8 cellular contexts compared by ENCODE assay signal in the genomic region with DNA sequence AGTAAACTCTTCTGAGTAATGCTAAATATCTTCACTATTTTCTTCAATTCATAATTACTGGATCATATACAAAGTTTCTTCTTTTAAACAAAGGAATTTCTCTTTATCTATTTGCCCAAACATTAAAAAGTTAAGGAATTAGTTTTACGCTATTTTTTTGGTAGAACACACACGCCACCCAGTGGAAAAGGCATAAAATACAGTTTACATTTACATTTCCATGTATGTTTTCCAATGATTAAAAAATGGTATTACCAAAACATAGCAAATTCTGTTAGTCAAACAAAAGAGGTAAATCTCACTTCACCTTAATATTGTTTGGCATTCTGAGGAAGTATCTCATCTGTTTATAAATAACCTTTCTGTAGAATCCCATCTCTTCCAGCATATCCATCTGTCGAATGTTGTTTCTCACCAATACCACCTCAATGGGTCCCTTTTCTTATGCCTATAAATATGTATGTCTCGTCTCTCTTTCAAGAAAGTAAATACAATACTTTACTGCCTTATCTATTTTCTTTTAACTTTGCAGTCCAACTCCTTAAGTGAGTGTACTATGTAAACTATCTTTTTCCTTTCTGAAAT. TPM values are rescaled to one million over a fixed set of nuclear protein-coding genes. Genes with fewer than 3 reads are reported as not detected.
A peak's percentile ranks its signal among the peaks of the same experiment; 100 is the strongest.
DNase-seq lines count a peak whose midpoint lies in the region; FAIRE-seq and TF ChIP-seq lines count a peak whose summit lies in the region.

No MANE protein-coding gene starts in this region.

- H3K27ac Mint-ChIP-seq in activated naive CD4-positive, alpha-beta T cell treated with anti-CD3 and anti-CD28 coated beads, Interleukin-2, amount 10 ng/mL, durations not matched to agents 7 days and 5 days: no peak overlapping the region
- no peak overlapping the region for H3K27ac Mint-ChIP-seq in T-helper 2 cell treated with Interferon-gamma antibody and Interleukin-4, amounts not matched to agents 5 μg/mL and 100 μg/mL, for 36 hours

- CTCF ChIA-PET in activated naive CD4-positive, alpha-beta T cell treated with anti-CD3 and anti-CD28 coated beads, Interleukin-2, amount 10 ng/mL, durations not matched to agents 7 days and 5 days (lab: Charles Lee): interaction anchor here (0.6 to 2.7 kb wide), 4 partner anchors 71 to 1138 kb away, joined by 3 to 23 read pairs (median 4); no protein-coding TSS in a partner anchor

- H3K36me3 ChIP-seq in adrenal gland (replicated peaks in 1 of 2) (no peaks in the 10 kb centered on the region), kidney (ENCODE audit: control insufficient read depth in 1 of 2, insufficient read depth in 2 of 2, low read length in 2 of 2) (no peaks in the 10 kb centered on the region)

- no peaks in the 10 kb centered on the region for H3K27me3 ChIP-seq in adrenal gland

- H3K4me1 Mint-ChIP-seq in activated naive CD4-positive, alpha-beta T cell treated with anti-CD3 and anti-CD28 coated beads, Interleukin-2, amount 10 ng/mL, durations not matched to agents 7 days and 5 days: peaks cover 4% of the 10 kb centered on the region
- peaks cover 6% of the 10 kb centered on the region for H3K4me1 Mint-ChIP-seq in T-helper 2 cell treated with Interferon-gamma antibody and Interleukin-4, amounts not matched to agents 5 μg/mL and 100 μg/mL, for 36 hours (ENCODE audit: low read depth)

- 18 to 27% (median 24%) methylated on average over 4 of the region's 4 CpGs for WGBS in adrenal gland, 4 donors

- peak; percentile 98 for FAIRE-seq in kidney (lab: Jason Lieb, UNC)

- no peak for TF ChIP-seq POLR2A in adrenal gland (IDR thresholded peaks at IDR 0.05)

- TF ChIP-seq CTCF in adrenal gland (IDR thresholded peaks at IDR 0.05) (peak; percentile 58 to 86 (median 74)), kidney (IDR thresholded peaks at IDR 0.05; ENCODE audit: borderline replicate concordance, extremely low read depth, insufficient read depth) (peak; percentile 74)

- no peak overlapping the region for H3K4me3 Mint-ChIP-seq in activated naive CD4-positive, alpha-beta T cell treated with anti-CD3 and anti-CD28 coated beads, Interleukin-2, amount 10 ng/mL, durations not matched to agents 7 days and 5 days
- H3K4me3 Mint-ChIP-seq in T-helper 2 cell treated with Interferon-gamma antibody and Interleukin-4, amounts not matched to agents 5 μg/mL and 100 μg/mL, for 36 hours: no peak overlapping the region

- peak; percentile 36 for DNase-seq in activated naive CD4-positive, alpha-beta T cell treated with anti-CD3 and anti-CD28 coated beads, Interleukin-2, amount 10 ng/mL, durations not matched to agents 7 days and 5 days
- no peak for DNase-seq in activated naive CD4-positive, alpha-beta T cell treated with Interleukin-2 at 50 U/mL for 16 hours
- DNase-seq in LHCN-M2 (ENCODE audit: low read depth) (peak; percentile 40), adrenal gland (peak in 1 of 7 donors; percentile 19), kidney (no peak), NCI-H226 (no peak), iPS-NIHi11 (ENCODE audit: low spot score) (no peak)
- no peak for DNase-seq in T-helper 2 cell treated with Interferon-gamma antibody and Interleukin-4, amounts not matched to agents 5 μg/mL and 100 μg/mL, for 36 hours (ENCODE audit: low spot score)

- no peaks in the 10 kb centered on the region for H3K9me3 ChIP-seq in adrenal gland (replicated peaks in 1 of 3)
- no peaks in the 10 kb centered on the region for H3K9me3 ChIP-seq in kidney (ENCODE audit: control insufficient read depth in 1 of 2, low read length in 2 of 2)

- H3K4me3 ChIP-seq in adrenal gland: no peak overlapping the region
- no peak overlapping the region for H3K4me3 ChIP-seq in kidney (ENCODE audit: low read length in 2 of 2)

- no peaks in the 10 kb centered on the region for H3K4me1 ChIP-seq in adrenal gland (replicated peaks in 1 of 2)
- H3K4me1 ChIP-seq in kidney (ENCODE audit: control insufficient read depth in 1 of 2, insufficient read depth in 1 of 2, low read depth in 1 of 2, low read length in 2 of 2): no peaks in the 10 kb centered on the region

- H3K27me3 Mint-ChIP-seq in activated naive CD4-positive, alpha-beta T cell treated with anti-CD3 and anti-CD28 coated beads, Interleukin-2, amount 10 ng/mL, durations not matched to agents 7 days and 5 days: peaks cover 6% of the 10 kb centered on the region
- H3K27me3 Mint-ChIP-seq in T-helper 2 cell treated with Interferon-gamma antibody and Interleukin-4, amounts not matched to agents 5 μg/mL and 100 μg/mL, for 36 hours (ENCODE audit: low read depth): peaks cover 19% of the 10 kb centered on the region

- no peaks in the 10 kb centered on the region for H3K36me3 Mint-ChIP-seq in activated naive CD4-positive, alpha-beta T cell treated with anti-CD3 and anti-CD28 coated beads, Interleukin-2, amount 10 ng/mL, durations not matched to agents 7 days and 5 days
- H3K36me3 Mint-ChIP-seq in T-helper 2 cell treated with Interferon-gamma antibody and Interleukin-4, amounts not matched to agents 5 μg/mL and 100 μg/mL, for 36 hours (ENCODE audit: low read depth): no peaks in the 10 kb centered on the region

- H3K9ac ChIP-seq in kidney (ENCODE audit: low read length in 2 of 2): no peak overlapping the region

- intact Hi-C loops in adrenal gland (cut with DNase I) (loop anchor here in 1 of 2 donors (5.0 kb wide), 1 partner anchor 71 kb away; the partner anchor contains the start of gene MARS2), kidney (cut with DNase I) (no loop called here)

- H3K27ac ChIP-seq in adrenal gland: no peak overlapping the region
- H3K27ac ChIP-seq in kidney (ENCODE audit: low read depth in 2 of 2, low read length in 2 of 2): no peak overlapping the region

- H3K9me3 Mint-ChIP-seq in activated naive CD4-positive, alpha-beta T cell treated with anti-CD3 and anti-CD28 coated beads, Interleukin-2, amount 10 ng/mL, durations not matched to agents 7 days and 5 days: no peaks in the 10 kb centered on the region
- no peaks in the 10 kb centered on the region for H3K9me3 Mint-ChIP-seq in T-helper 2 cell treated with Interferon-gamma antibody and Interleukin-4, amounts not matched to agents 5 μg/mL and 100 μg/mL, for 36 hours

RNA-seq across cellular contexts. Expression of gene BOLL, which starts 7.2 kb away (rescaled TPM):
- not detected in 2 replicates for total RNA-seq in LHCN-M2 (2014; rRNA removed)
- polyA plus RNA-seq in LHCN-M2 (2012): not detected
- total RNA-seq in adrenal gland: not detected
- polyA plus RNA-seq in adrenal gland: not detected
- not detected for total RNA-seq in kidney
- not detected for polyA plus RNA-seq in kidney (ENCODE audit: insufficient read depth, low read depth, low replicate concordance)

RNA-seq across cellular contexts. Expression of gene PLCL1, which starts 26.5 kb away (rescaled TPM):
- 0.06 TPM in 1 of 2 replicates, not detected in the other for total RNA-seq in LHCN-M2 (2014; rRNA removed)
- polyA plus RNA-seq in LHCN-M2 (2012): not detected
- total RNA-seq in adrenal gland: 10 to 100 TPM in 3 of 8 donors, 1 to 10 TPM in 5; 3.7 to 24.0 (median 8.0) TPM
- 1 to 10 TPM; 1.6 to 3.1 (median 2.8) TPM for polyA plus RNA-seq in adrenal gland
- total RNA-seq in kidney: 14.7 TPM
- 13.6 TPM for polyA plus RNA-seq in kidney (ENCODE audit: insufficient read depth, low read depth, low replicate concordance)

Comparison
In these comparisons a context has a peak if more than half of its experiments do, and no peak if none do; other contexts are left out.
1. DNase-seq: peak in activated naive CD4-positive, alpha-beta T cell treated with anti-CD3 and anti-CD28 coated beads, Interleukin-2, amount 10 ng/mL, durations not matched to agents 7 days and 5 days (single experiment) and LHCN-M2 (single experiment); none in activated naive CD4-positive, alpha-beta T cell treated with Interleukin-2 at 50 U/mL for 16 hours (single experiment), kidney (single experiment), T-helper 2 cell treated with Interferon-gamma antibody and Interleukin-4, amounts not matched to agents 5 μg/mL and 100 μg/mL, for 36 hours (single experiment), NCI-H226 (single experiment) and iPS-NIHi11 (single experiment).